1 cellular context compared by ENCODE assay signal in genomic region chr12:31324116-31324844, GRCh38.
TF ChIP-seq lines count a peak whose summit lies in the region.

No MANE protein-coding gene starts in this region.

TF ChIP-seq in HEK293, 187 proteins besides CTCF, POLR2A, EP300 and RAD21 (continued from another document):
- peak; percentile 73 for TF ChIP-seq PRDM4 (tag by site-specific recombination; IDR thresholded peaks at IDR 0.05)
- TF ChIP-seq SP3 (tag by site-specific recombination; IDR thresholded peaks at IDR 0.05) = peak; percentile 61; the same call in 1 of the 2 replicates
- TF ChIP-seq HIC1 (tag by site-specific recombination; IDR thresholded peaks at IDR 0.05) = peak; percentile 78
- TF ChIP-seq ZBTB26 (tag by site-specific recombination; optimal IDR thresholded peaks at IDR 0.05) = peak; percentile 95
